14 cellular contexts compared by ENCODE assay signal in genomic region chr2:29053223-29053622, GRCh38. TPM values are rescaled to one million over a fixed set of nuclear protein-coding genes. Genes with fewer than 3 reads are reported as not detected.
DNase-seq lines count a peak whose midpoint lies in the region; ATAC-seq, FAIRE-seq and TF ChIP-seq lines count a peak whose summit lies in the region.
"Had no signal": no experiment of that assay in that cellular context is flagged by ENCODE, and none has a peak within 500 bp of the region (broad histone marks: within the 10 kb centered on the region; RNA-seq: fewer than 3 reads in every experiment).

No MANE protein-coding gene starts in this region.

- H3K9me3 Mint-ChIP-seq in stimulated activated memory B cell treated with anti-CD40 and anti-IgM and Interleukin-4, amounts not matched to agents 10 μg/mL and 1 μg/mL and 100 μg/mL, for 72 hours: no peaks in the 10 kb centered on the region
- H3K9me3 Mint-ChIP-seq: CD4-positive, alpha-beta memory T cell had no signal

- no peaks in the 10 kb centered on the region for H3K9me2 ChIP-seq in SK-N-SH

- no peaks in the 10 kb centered on the region for H3K36me3 Mint-ChIP-seq in stimulated activated memory B cell treated with anti-CD40 and anti-IgM and Interleukin-4, amounts not matched to agents 10 μg/mL and 1 μg/mL and 100 μg/mL, for 72 hours
- H3K36me3 Mint-ChIP-seq: CD4-positive, alpha-beta memory T cell had no signal

- H3K9me3 ChIP-seq in SK-N-SH (no peaks in the 10 kb centered on the region), osteoblast (ENCODE audit: low read depth, low read length) (no peaks in the 10 kb centered on the region)

- peaks cover 5% of the 10 kb centered on the region; the same call in 1 of the 2 replicates for H3K27me3 ChIP-seq in SK-N-SH (ENCODE audit: insufficient read depth)
- peaks cover 2% of the 10 kb centered on the region for H3K27me3 ChIP-seq in bronchial epithelial cell (ENCODE audit: control insufficient read depth, insufficient read depth, low read length)
- peaks cover 11% of the 10 kb centered on the region for H3K27me3 ChIP-seq in osteoblast (ENCODE audit: insufficient read depth, low read length)

- peaks cover 0 to 32% of the 10 kb centered on the region in 2 experiments; a peak in 2 of 4 replicates for H3K4me1 ChIP-seq in SK-N-SH (ENCODE audit: control insufficient read depth in 1 of 2, insufficient read depth in 2 of 2, low read depth in 1 of 2, low read length in 1 of 2)
- H3K4me1 ChIP-seq in osteoblast (ENCODE audit: insufficient read depth, low read length): no peaks in the 10 kb centered on the region

- no peak overlapping the region for H3K4me3 ChIP-seq in SK-N-SH (ENCODE audit: low read depth in 2 of 2, low read length in 1 of 2)
- no peak overlapping the region for H3K4me3 ChIP-seq in bronchial epithelial cell (ENCODE audit: low read depth, low read length)
- no peak overlapping the region for H3K4me3 ChIP-seq in osteoblast (ENCODE audit: insufficient read depth, low read length)
- H3K4me3 ChIP-seq: lung had no signal

- no peak overlapping the region for H3K27ac Mint-ChIP-seq in stimulated activated memory B cell treated with anti-CD40 and anti-IgM and Interleukin-4, amounts not matched to agents 10 μg/mL and 1 μg/mL and 100 μg/mL, for 72 hours

- H3K79me2 ChIP-seq in SK-N-SH (ENCODE audit: insufficient read depth) (no peaks in the 10 kb centered on the region), osteoblast (ENCODE audit: insufficient read depth, low read length) (no peaks in the 10 kb centered on the region)

- H3K27me3 Mint-ChIP-seq in stimulated activated memory B cell treated with anti-CD40 and anti-IgM and Interleukin-4, amounts not matched to agents 10 μg/mL and 1 μg/mL and 100 μg/mL, for 72 hours: no peaks in the 10 kb centered on the region
- H3K27me3 Mint-ChIP-seq: CD4-positive, alpha-beta memory T cell had no signal

- H3K4me2 ChIP-seq in SK-N-SH (no peak overlapping the region), osteoblast (ENCODE audit: insufficient read depth, low read length) (no peak overlapping the region)

- H3F3A ChIP-seq in SK-N-SH (replicated peaks; ENCODE audit: insufficient read depth): no peaks in the 10 kb centered on the region

- no peak for TF ChIP-seq CTCF in SK-N-SH (IDR thresholded peaks at IDR 0.05)
- no peak for TF ChIP-seq CTCF in bronchial epithelial cell (IDR thresholded peaks at IDR 0.05; ENCODE audit: insufficient read depth, low read length, severe bottlenecking)
- no peak for TF ChIP-seq CTCF in osteoblast (IDR thresholded peaks at IDR 0.05; ENCODE audit: extremely low read depth, low read depth, low read length)

- TF ChIP-seq RAD21 in SK-N-SH (IDR thresholded peaks at IDR 0.05; ENCODE audit: low read length): no peak

- no peaks in the 10 kb centered on the region for H3K36me3 ChIP-seq in SK-N-SH (replicated peaks in 1 of 2; ENCODE audit: control insufficient read depth in 1 of 2, insufficient read depth in 2 of 2, low read length in 1 of 2)
- no peaks in the 10 kb centered on the region for H3K36me3 ChIP-seq in bronchial epithelial cell (ENCODE audit: control insufficient read depth, insufficient read depth, low read length)
- H3K36me3 ChIP-seq in osteoblast (ENCODE audit: insufficient read depth, low read length): no peaks in the 10 kb centered on the region

- POLR2A ChIA-PET in SK-N-SH (lab: Yijun Ruan, JAX): no interaction called here

- ATAC-seq in SK-N-SH treated with all-trans-retinoic acid at 6 μM for 48 hours: no peak; the same call in 2 of the 3 replicates
- ATAC-seq in stimulated activated memory B cell treated with anti-CD40 and anti-IgM and Interleukin-4, amounts not matched to agents 10 μg/mL and 1 μg/mL and 100 μg/mL, for 72 hours: no peak
- no peak for ATAC-seq in HG03457 (IDR thresholded peaks at IDR 0.05; ENCODE audit: unreplicated experiment)

- WGBS in SK-N-SH (ENCODE audit: low lambda C conversion rate): 77% methylated on average over 7 of the region's 7 CpGs

- H3K4me3 Mint-ChIP-seq in stimulated activated memory B cell treated with anti-CD40 and anti-IgM and Interleukin-4, amounts not matched to agents 10 μg/mL and 1 μg/mL and 100 μg/mL, for 72 hours: no peak overlapping the region
- H3K4me3 Mint-ChIP-seq: CD4-positive, alpha-beta memory T cell had no signal

- no peaks in the 10 kb centered on the region for H3K4me1 Mint-ChIP-seq in stimulated activated memory B cell treated with anti-CD40 and anti-IgM and Interleukin-4, amounts not matched to agents 10 μg/mL and 1 μg/mL and 100 μg/mL, for 72 hours
- H3K4me1 Mint-ChIP-seq: CD4-positive, alpha-beta memory T cell had no signal

- peak; percentile 56 for DNase-seq in SK-N-SH
- DNase-seq in HPDE6-E6E7 (ENCODE audit: extremely low spot score): peak; percentile 66
- peak; percentile 49 for DNase-seq in bronchial epithelial cell (ENCODE audit: low read depth)
- DNase-seq in osteoblast (ENCODE audit: insufficient read length, low spot score, missing footprints): no peak
- DNase-seq in NCI-H524 (lab: John Stamatoyannopoulos, UW): no peak
- DNase-seq: 8988T; CD4-positive, alpha-beta memory T cell; hypothalamus; NCI-H2171 treated with DMSO at 0.1 percent for 48 hours had no signal

- no peaks in the 10 kb centered on the region for H4K20me1 ChIP-seq in SK-N-SH (ENCODE audit: insufficient read depth)
- no peaks in the 10 kb centered on the region for H4K20me1 ChIP-seq in osteoblast (ENCODE audit: insufficient read depth, low read length)

- H3K27ac ChIP-seq in SK-N-SH (ENCODE audit: low read depth in 2 of 2, low read length in 1 of 2) (peak overlapping the region in 1 of 2 experiments; percentile 83; a peak in 2 of 4 replicates), osteoblast (ENCODE audit: low read depth, low read length) (no peak overlapping the region)

- CTCF ChIA-PET in SK-N-SH (lab: Yijun Ruan, JAX): interaction anchor here (0.6 to 3.2 kb wide), 8 partner anchors 10 to 1021 kb away, joined by 3 to 12 read pairs (median 3); no protein-coding TSS in a partner anchor

- no peak for TF ChIP-seq EP300 in SK-N-SH (IDR thresholded peaks at IDR 0.05; ENCODE audit: borderline replicate concordance in 1 of 2, low read depth in 1 of 2, low read length in 1 of 2)

- no peak for FAIRE-seq in bronchial epithelial cell (lab: Jason Lieb, UNC)

- H2AFZ ChIP-seq in SK-N-SH (ENCODE audit: low read depth) (0 out of 2 replicates have a peak overlapping the region, but pooled peaks have one; percentile 14), osteoblast (ENCODE audit: low read length) (peak overlapping the region; percentile 23)

- no peak overlapping the region for H3K9ac ChIP-seq in SK-N-SH

TF ChIP-seq in SK-N-SH, 30 proteins besides CTCF, POLR2A, EP300 and RAD21:
- TF ChIP-seq RCOR1 (IDR thresholded peaks at IDR 0.05; ENCODE audit: low read length) (no peak), YY1 (IDR thresholded peaks at IDR 0.05; ENCODE audit: low read depth) (no peak), FOXJ3 (CRISPR knock-in tag; IDR thresholded peaks at IDR 0.05) (0 out of 2 replicates have a peak, but pooled peaks have one; percentile 27)

TF ChIP-seq in SK-N-SH treated with all-trans-retinoic acid at 6 μM for 48 hours, 23 proteins besides CTCF, POLR2A, EP300 and RAD21:
- TF ChIP-seq ZNF8 (CRISPR knock-in tag; IDR thresholded peaks at IDR 0.05) (no peak), ARNTL (CRISPR knock-in tag; IDR thresholded peaks at IDR 0.05; ENCODE audit: borderline replicate concordance, low read depth) (no peak), PATZ1 (CRISPR knock-in tag; IDR thresholded peaks at IDR 0.05; ENCODE audit: borderline replicate concordance) (no peak), RARB (CRISPR knock-in tag; IDR thresholded peaks at IDR 0.05) (no peak), GLIS3 (CRISPR knock-in tag; IDR thresholded peaks at IDR 0.05) (no peak), ISL1 (CRISPR knock-in tag; IDR thresholded peaks at IDR 0.05) (no peak)

RNA-seq across cellular contexts. Expression of gene PCARE, which starts 21.1 kb away (rescaled TPM):
- polyA plus RNA-seq in SK-N-SH (2012; rRNA removed): not detected in 2 replicates
- polyA plus RNA-seq in SK-N-SH (2012; cell fraction: cytosol; rRNA removed): not detected in 2 replicates
- not detected in 2 replicates for polyA plus RNA-seq in SK-N-SH (2012; cell fraction: nucleus; rRNA removed)
- not detected in 2 replicates for total RNA-seq in bronchial epithelial cell
- not detected in 2 replicates for total RNA-seq in osteoblast
- total RNA-seq: CD4-positive, alpha-beta memory T cell; G401 had no signal
- polyA plus RNA-seq: CD4-positive, alpha-beta memory T cell had no signal

Comparison
In these comparisons a context has a peak if more than half of its experiments do, and no peak if none do; other contexts are left out.
1. DNase-seq: peak in SK-N-SH (single experiment), HPDE6-E6E7 (single experiment) and bronchial epithelial cell (single experiment); none in osteoblast (single experiment) and NCI-H524 (0 of 2).